1 cellular context compared by ENCODE assay signal in genomic region chr2:42558827-42559226, GRCh38.
TF ChIP-seq lines count a peak whose summit lies in the region.

No MANE protein-coding gene starts in this region.

TF ChIP-seq in HepG2, 621 proteins besides CTCF, POLR2A, EP300 and RAD21 (continued from another document and continues in another):
- no peak for TF ChIP-seq MLXIP (CRISPR knock-in tag; IDR thresholded peaks at IDR 0.05; ENCODE audit: borderline replicate concordance)
- no peak for TF ChIP-seq FLYWCH1 (CRISPR knock-in tag; IDR thresholded peaks at IDR 0.05)
- TF ChIP-seq USF2 (IDR thresholded peaks at IDR 0.05; ENCODE audit: low read depth, low read length), result no peak
- no peak for TF ChIP-seq USF2 (CRISPR knock-in tag; IDR thresholded peaks at IDR 0.05; ENCODE audit: borderline replicate concordance)
- no peak for TF ChIP-seq TMF1 (CRISPR knock-in tag; IDR thresholded peaks at IDR 0.05; ENCODE audit: low read depth)
- no peak for TF ChIP-seq SALL2 (CRISPR knock-in tag; IDR thresholded peaks at IDR 0.05)
- TF ChIP-seq ZNF850 (CRISPR knock-in tag; conservative IDR thresholded peaks at IDR 0.05), result no peak
- no peak for TF ChIP-seq ERF (CRISPR knock-in tag; IDR thresholded peaks at IDR 0.05)
- no peak for TF ChIP-seq GLMP (CRISPR knock-in tag; IDR thresholded peaks at IDR 0.05; ENCODE audit: borderline replicate concordance)
- TF ChIP-seq UBTF (CRISPR knock-in tag; IDR thresholded peaks at IDR 0.05), result no peak
- TF ChIP-seq ZNF83 (CRISPR knock-in tag; IDR thresholded peaks at IDR 0.05; ENCODE audit: borderline replicate concordance), result no peak
- TF ChIP-seq ZNF350 (CRISPR knock-in tag; IDR thresholded peaks at IDR 0.05; ENCODE audit: borderline replicate concordance, low read depth), result no peak
- TF ChIP-seq TSC22D2 (CRISPR knock-in tag; IDR thresholded peaks at IDR 0.05; ENCODE audit: borderline replicate concordance), result no peak
- no peak for TF ChIP-seq POGZ (CRISPR knock-in tag; IDR thresholded peaks at IDR 0.05)
- TF ChIP-seq BHLHE40 (IDR thresholded peaks at IDR 0.05; ENCODE audit: low read length), result no peak
- TF ChIP-seq ZMAT3 (CRISPR knock-in tag; conservative IDR thresholded peaks at IDR 0.05), result no peak
- no peak for TF ChIP-seq HNF1A (IDR thresholded peaks at IDR 0.05; ENCODE audit: low read depth)
- no peak for TF ChIP-seq HNF1A (CRISPR knock-in tag; IDR thresholded peaks at IDR 0.05; ENCODE audit: borderline replicate concordance)
- no peak; the same call in 1 of the 2 replicates for TF ChIP-seq ZMYM3 (CRISPR knock-in tag; IDR thresholded peaks at IDR 0.05)
- TF ChIP-seq ZNF180 (CRISPR knock-in tag; IDR thresholded peaks at IDR 0.05; ENCODE audit: borderline replicate concordance, low read depth), result no peak
- TF ChIP-seq TOE1 (CRISPR knock-in tag; IDR thresholded peaks at IDR 0.05), result no peak
- TF ChIP-seq ZSCAN30 (CRISPR knock-in tag; IDR thresholded peaks at IDR 0.05), result no peak
- TF ChIP-seq SRSF1 (optimal IDR thresholded peaks at IDR 0.05; ENCODE audit: low read depth, low read length), result no peak
- no peak for TF ChIP-seq ZNF136 (CRISPR knock-in tag; IDR thresholded peaks at IDR 0.05; ENCODE audit: low read depth)
- TF ChIP-seq SRSF9 (IDR thresholded peaks at IDR 0.05; ENCODE audit: borderline replicate concordance, insufficient read depth, low read depth, low read length, poor library complexity, severe bottlenecking), result no peak
- TF ChIP-seq NFYB (CRISPR knock-in tag; IDR thresholded peaks at IDR 0.05), result no peak
- TF ChIP-seq ZNF563 (CRISPR knock-in tag; IDR thresholded peaks at IDR 0.05), result no peak
- no peak for TF ChIP-seq ZFP91 (CRISPR knock-in tag; IDR thresholded peaks at IDR 0.05; ENCODE audit: borderline replicate concordance)
- TF ChIP-seq ZNF274 (CRISPR knock-in tag; IDR thresholded peaks at IDR 0.05), result no peak
- TF ChIP-seq ZNF280D (CRISPR knock-in tag; IDR thresholded peaks at IDR 0.05), result no peak
- no peak for TF ChIP-seq ATF3 (CRISPR knock-in tag; IDR thresholded peaks at IDR 0.05)
- TF ChIP-seq MED1 (CRISPR knock-in tag; IDR thresholded peaks at IDR 0.05), result no peak
- no peak for TF ChIP-seq ZBTB26 (CRISPR knock-in tag; IDR thresholded peaks at IDR 0.05; ENCODE audit: borderline replicate concordance)
- TF ChIP-seq GABPB1 (CRISPR knock-in tag; IDR thresholded peaks at IDR 0.05), result no peak
- no peak for TF ChIP-seq RBM39 (IDR thresholded peaks at IDR 0.05; ENCODE audit: low read depth, low read length, poor library complexity, severe bottlenecking)
- no peak for TF ChIP-seq ARID2 (CRISPR knock-in tag; IDR thresholded peaks at IDR 0.05; ENCODE audit: borderline replicate concordance)
- no peak for TF ChIP-seq NFE2L1 (CRISPR knock-in tag; IDR thresholded peaks at IDR 0.05; ENCODE audit: borderline replicate concordance)
- TF ChIP-seq HDAC1 (CRISPR knock-in tag; IDR thresholded peaks at IDR 0.05), result no peak
- TF ChIP-seq TCF7 (IDR thresholded peaks at IDR 0.05; ENCODE audit: low read depth), result no peak
- no peak for TF ChIP-seq FIP1L1 (IDR thresholded peaks at IDR 0.05; ENCODE audit: borderline replicate concordance, insufficient read depth, low read depth, low read length)
- no peak for TF ChIP-seq ZNF704 (CRISPR knock-in tag; IDR thresholded peaks at IDR 0.05; ENCODE audit: borderline replicate concordance)
- no peak for TF ChIP-seq U2AF2 (IDR thresholded peaks at IDR 0.05; ENCODE audit: low read depth, low read length)
